In genomic region chr20:24965065-24965919, GRCh38 we compare ENCODE assay signal across 14 cellular contexts. TPM values are rescaled to one million over a fixed set of nuclear protein-coding genes. Genes with fewer than 3 reads are reported as not detected.
DNase-seq lines count a peak whose midpoint lies in the region; ATAC-seq, FAIRE-seq and TF ChIP-seq lines count a peak whose summit lies in the region.
"Had no signal": no experiment of that assay in that cellular context is flagged by ENCODE, and none has a peak within 500 bp of the region (broad histone marks: within the 10 kb centered on the region; RNA-seq: fewer than 3 reads in every experiment).

No MANE protein-coding gene starts in this region.

- DNase-seq in CD14-positive monocyte (ENCODE audit: low spot score) (peak; percentile 44), NCI-H2171 treated with DMSO at 0.1 percent for 48 hours (lab: John Stamatoyannopoulos, UW) (peak; percentile 92), bronchial epithelial cell (ENCODE audit: low read depth) (no peak), NCI-H526 treated with DMSO at 0.1 percent for 48 hours (lab: John Stamatoyannopoulos, UW) (no peak), SK-N-DZ (ENCODE audit: low spot score) (no peak), SIG-M5 (lab: John Stamatoyannopoulos, UW) (no peak)
- DNase-seq in naive thymus-derived CD8-positive, alpha-beta T cell = no peak
- no peak for DNase-seq in activated CD4-positive, alpha-beta T cell treated with anti-CD3 and anti-CD28 coated beads, Interleukin-2, amount 10 ng/mL, durations not matched to agents 7 days and 5 days
- DNase-seq: brain microvascular endothelial cell, T1000 had no signal

- no peak overlapping the region for H3K4me3 ChIP-seq in bronchial epithelial cell (ENCODE audit: low read depth, low read length)

- intact Hi-C loops in CD14-positive monocyte (cut with micrococcal nuclease) = no loop called here

- ATAC-seq in naive thymus-derived CD8-positive, alpha-beta T cell = no peak

- peak overlapping the region in 3 of 7 donors; percentile 2 to 29 (median 18) for H3K27ac Mint-ChIP-seq in CD14-positive monocyte
- H3K27ac Mint-ChIP-seq in naive thymus-derived CD8-positive, alpha-beta T cell = peak overlapping the region in 8 of 10 donors; percentile 3 to 90 (median 44)
- no peak overlapping the region for H3K27ac Mint-ChIP-seq in activated CD4-positive, alpha-beta T cell treated with anti-CD3 and anti-CD28 coated beads, Interleukin-2, amount 10 ng/mL, durations not matched to agents 7 days and 5 days

- POLR2A ChIA-PET in naive thymus-derived CD8-positive, alpha-beta T cell (lab: Charles Lee) = interaction anchor here (0.6 kb wide), 1 partner anchor 193 kb away, joined by 4 read pairs; no protein-coding TSS in a partner anchor
- POLR2A ChIA-PET in activated CD4-positive, alpha-beta T cell treated with anti-CD3 and anti-CD28 coated beads, Interleukin-2, amount 10 ng/mL, durations not matched to agents 7 days and 5 days (lab: Charles Lee) = no interaction called here

- H3K36me3 ChIP-seq in bronchial epithelial cell (ENCODE audit: control insufficient read depth, insufficient read depth, low read length) = peaks cover 33% of the 10 kb centered on the region

- peaks cover 6% of the 10 kb centered on the region for H3K4me1 Mint-ChIP-seq in CD14-positive monocyte
- H3K4me1 Mint-ChIP-seq in naive thymus-derived CD8-positive, alpha-beta T cell = peaks cover 0 to 57% (median 11%) of the 10 kb centered on the region in 4 donors
- H3K4me1 Mint-ChIP-seq in activated CD4-positive, alpha-beta T cell treated with anti-CD3 and anti-CD28 coated beads, Interleukin-2, amount 10 ng/mL, durations not matched to agents 7 days and 5 days = peaks cover 6% of the 10 kb centered on the region

- CTCF ChIA-PET in activated CD4-positive, alpha-beta T cell treated with anti-CD3 and anti-CD28 coated beads, Interleukin-2, amount 10 ng/mL, durations not matched to agents 7 days and 5 days (lab: Charles Lee) = interaction anchor here (0.7 to 1.1 kb wide), 2 partner anchors 10 to 29 kb away, joined by 3 to 5 read pairs; no protein-coding TSS in a partner anchor

- no peaks in the 10 kb centered on the region for H3K27me3 ChIP-seq in bronchial epithelial cell (ENCODE audit: control insufficient read depth, insufficient read depth, low read length)
- H3K27me3 ChIP-seq: brain microvascular endothelial cell had no signal

- no peaks in the 10 kb centered on the region for H3K9me3 Mint-ChIP-seq in CD14-positive monocyte
- no peaks in the 10 kb centered on the region for H3K9me3 Mint-ChIP-seq in naive thymus-derived CD8-positive, alpha-beta T cell
- H3K9me3 Mint-ChIP-seq in activated CD4-positive, alpha-beta T cell treated with anti-CD3 and anti-CD28 coated beads, Interleukin-2, amount 10 ng/mL, durations not matched to agents 7 days and 5 days = no peaks in the 10 kb centered on the region

- H3K4me3 Mint-ChIP-seq in CD14-positive monocyte = no peak overlapping the region
- no peak overlapping the region for H3K4me3 Mint-ChIP-seq in naive thymus-derived CD8-positive, alpha-beta T cell
- no peak overlapping the region for H3K4me3 Mint-ChIP-seq in activated CD4-positive, alpha-beta T cell treated with anti-CD3 and anti-CD28 coated beads, Interleukin-2, amount 10 ng/mL, durations not matched to agents 7 days and 5 days

- TF ChIP-seq CTCF in CD14-positive monocyte (IDR thresholded peaks at IDR 0.05) (no peak), bronchial epithelial cell (IDR thresholded peaks at IDR 0.05; ENCODE audit: insufficient read depth, low read length, severe bottlenecking) (no peak)

- FAIRE-seq in bronchial epithelial cell (lab: Jason Lieb, UNC) = peak; percentile 70
- FAIRE-seq: GM12892, GM19239 had no signal

- H3K27me3 Mint-ChIP-seq in CD14-positive monocyte (ENCODE audit: low read depth in 3 of 3) = peaks cover 0 to 6% (median 0%) of the 10 kb centered on the region in 3 donors
- no peaks in the 10 kb centered on the region for H3K27me3 Mint-ChIP-seq in naive thymus-derived CD8-positive, alpha-beta T cell
- H3K27me3 Mint-ChIP-seq in activated CD4-positive, alpha-beta T cell treated with anti-CD3 and anti-CD28 coated beads, Interleukin-2, amount 10 ng/mL, durations not matched to agents 7 days and 5 days = no peaks in the 10 kb centered on the region

- peaks cover 94 to 97% of the 10 kb centered on the region in 2 donors for H3K36me3 Mint-ChIP-seq in CD14-positive monocyte
- H3K36me3 Mint-ChIP-seq in naive thymus-derived CD8-positive, alpha-beta T cell = peaks cover 4 to 94% (median 36%) of the 10 kb centered on the region in 3 donors
- H3K36me3 Mint-ChIP-seq in activated CD4-positive, alpha-beta T cell treated with anti-CD3 and anti-CD28 coated beads, Interleukin-2, amount 10 ng/mL, durations not matched to agents 7 days and 5 days (ENCODE audit: low read depth) = peaks cover 56% of the 10 kb centered on the region

RNA-seq across cellular contexts. Expression of gene CST7, which starts 16.2 kb away (rescaled TPM):
- 1 to 10 TPM; 1.8 to 3.2 TPM for polyA plus RNA-seq in CD14-positive monocyte
- not detected in 2 replicates for total RNA-seq in bronchial epithelial cell
- total RNA-seq in naive thymus-derived CD8-positive, alpha-beta T cell = 1 to 10 TPM; 5.5 to 6.6 TPM
- 100 to 1,000 TPM in 1 of 3 donors, 10 to 100 TPM in 2; 13.3 to 581 (median 21.3) TPM for polyA plus RNA-seq in naive thymus-derived CD8-positive, alpha-beta T cell
- polyA plus RNA-seq in SK-N-DZ (2014; cell fraction: cytosol; rRNA removed) = not detected in 2 replicates
- polyA plus RNA-seq in SK-N-DZ (2014; cell fraction: nucleus; rRNA removed) = not detected in 2 replicates
- 10 to 100 TPM; 25.9 to 26.7 TPM for total RNA-seq in activated CD4-positive, alpha-beta T cell treated with anti-CD3 and anti-CD28 coated beads, Interleukin-2, amount 10 ng/mL, durations not matched to agents 7 days and 5 days
- total RNA-seq: epithelial cell of proximal tubule, MCF 10A had no signal

RNA-seq across cellular contexts. Expression of gene APMAP, which starts 27.3 kb away (rescaled TPM):
- polyA plus RNA-seq in CD14-positive monocyte = 10 to 100 TPM; 73.2 to 74.0 TPM
- total RNA-seq in bronchial epithelial cell = 207 and 221 TPM in 2 replicates
- 10 to 100 TPM; 46.0 to 46.2 TPM for total RNA-seq in naive thymus-derived CD8-positive, alpha-beta T cell
- polyA plus RNA-seq in naive thymus-derived CD8-positive, alpha-beta T cell = 100 to 1,000 TPM in 1 of 3 donors, 10 to 100 TPM in 2; 74.5 to 234 (median 81.7) TPM
- 119 and 121 TPM in 2 replicates for polyA plus RNA-seq in SK-N-DZ (2014; cell fraction: cytosol; rRNA removed)
- 70.2 and 80.1 TPM in 2 replicates for polyA plus RNA-seq in SK-N-DZ (2014; cell fraction: nucleus; rRNA removed)
- 10 to 100 TPM; 38.7 to 41.3 TPM for total RNA-seq in activated CD4-positive, alpha-beta T cell treated with anti-CD3 and anti-CD28 coated beads, Interleukin-2, amount 10 ng/mL, durations not matched to agents 7 days and 5 days

Comparison
In these comparisons a context has a peak if more than half of its experiments do, and no peak if none do; other contexts are left out.
1. DNase-seq: peak in CD14-positive monocyte (single experiment) and NCI-H2171 treated with DMSO at 0.1 percent for 48 hours (single experiment); none in bronchial epithelial cell (single experiment), naive thymus-derived CD8-positive, alpha-beta T cell (0 of 10), NCI-H526 treated with DMSO at 0.1 percent for 48 hours (single experiment), SK-N-DZ (single experiment), activated CD4-positive, alpha-beta T cell treated with anti-CD3 and anti-CD28 coated beads, Interleukin-2, amount 10 ng/mL, durations not matched to agents 7 days and 5 days (single experiment) and SIG-M5 (single experiment).